Comparison of ENCODE assay signal across 10 cellular contexts in genomic region chr17:45101883-45102811, GRCh38. TPM values are rescaled to one million over a fixed set of nuclear protein-coding genes. Genes with fewer than 3 reads are reported as not detected.
DNase-seq lines count a peak whose midpoint lies in the region; ATAC-seq, FAIRE-seq and TF ChIP-seq lines count a peak whose summit lies in the region.
"Had no signal": no experiment of that assay in that cellular context is flagged by ENCODE, and none has a peak within 500 bp of the region (broad histone marks: within the 10 kb centered on the region; RNA-seq: fewer than 3 reads in every experiment).

No MANE protein-coding gene starts in this region.

- H3K4me3 ChIP-seq in CD4-positive, CD25-positive, alpha-beta regulatory T cell (ENCODE audit: low read depth, low read length) = no peak overlapping the region
- H3K4me3 ChIP-seq in kidney (ENCODE audit: low read length in 2 of 2) = no peak overlapping the region
- H3K4me3 ChIP-seq in stomach = no peak overlapping the region

- no peaks in the 10 kb centered on the region for H3K4me1 ChIP-seq in CD4-positive, CD25-positive, alpha-beta regulatory T cell (ENCODE audit: control insufficient read depth, insufficient read depth, low read length, poor library complexity, severe bottlenecking)
- peaks cover 0 to 2% of the 10 kb centered on the region in 2 donors for H3K4me1 ChIP-seq in kidney (ENCODE audit: control insufficient read depth in 1 of 2, insufficient read depth in 1 of 2, low read depth in 1 of 2, low read length in 2 of 2)
- peaks cover 10 to 30% (median 15%) of the 10 kb centered on the region in 4 donors for H3K4me1 ChIP-seq in stomach

- no peak for TF ChIP-seq EP300 in stomach (IDR thresholded peaks at IDR 0.05)

- no peak for TF ChIP-seq POLR2A in stomach (IDR thresholded peaks at IDR 0.05)

- no peaks in the 10 kb centered on the region for H3K9me3 ChIP-seq in CD4-positive, CD25-positive, alpha-beta regulatory T cell (ENCODE audit: control insufficient read depth in 2 of 2, low read length in 2 of 2)
- H3K9me3 ChIP-seq in kidney (ENCODE audit: control insufficient read depth in 1 of 2, low read length in 2 of 2) = no peaks in the 10 kb centered on the region
- no peaks in the 10 kb centered on the region for H3K9me3 ChIP-seq in stomach

- WGBS in stomach, 5 donors = 80 to 90% (median 89%) methylated on average over 12 of the region's 12 CpGs

- H3K27me3 ChIP-seq in CD4-positive, CD25-positive, alpha-beta regulatory T cell (ENCODE audit: control insufficient read depth, insufficient read depth, low read length) = no peaks in the 10 kb centered on the region
- H3K27me3 ChIP-seq in stomach = no peaks in the 10 kb centered on the region

- no peaks in the 10 kb centered on the region for H3K9me3 Mint-ChIP-seq in CD4-positive, CD25-positive, alpha-beta regulatory T cell

- ATAC-seq in CD4-positive, CD25-positive, alpha-beta regulatory T cell (ENCODE audit: low read depth in 2 of 2) = no peak
- no peak for ATAC-seq in GM21737 (IDR thresholded peaks at IDR 0.05; ENCODE audit: unreplicated experiment)

- H3K36me3 ChIP-seq in CD4-positive, CD25-positive, alpha-beta regulatory T cell (ENCODE audit: control insufficient read depth, insufficient read depth, low read length) = peaks cover 89% of the 10 kb centered on the region
- H3K36me3 ChIP-seq in kidney (ENCODE audit: control insufficient read depth in 1 of 2, insufficient read depth in 2 of 2, low read length in 2 of 2) = peaks cover 58 to 76% of the 10 kb centered on the region in 2 donors
- peaks cover 93 to 100% (median 96%) of the 10 kb centered on the region in 4 donors for H3K36me3 ChIP-seq in stomach

- peak overlapping the region in 2 of 3 donors; percentile 31 to 83 for H3K27ac Mint-ChIP-seq in CD4-positive, CD25-positive, alpha-beta regulatory T cell

- H3K4me3 Mint-ChIP-seq in CD4-positive, CD25-positive, alpha-beta regulatory T cell = no peak overlapping the region

- DNase-seq in CD4-positive, CD25-positive, alpha-beta regulatory T cell = no peak
- DNase-seq in kidney (peak; percentile 51), stomach (no peak), activated gamma-delta T cell treated with Interleukin-2 at 50 U/mL for 16 hours (no peak)
- DNase-seq: stimulated activated naive CD4-positive, alpha-beta T cell treated with Interleukin-2 at 50 U/mL for 16 hours; T-helper 2 cell had no signal

- no peak overlapping the region for H3K9ac ChIP-seq in kidney (ENCODE audit: low read length in 2 of 2)

- H3K4me1 Mint-ChIP-seq in CD4-positive, CD25-positive, alpha-beta regulatory T cell = peaks cover 0 to 7% (median 3%) of the 10 kb centered on the region in 4 donors

- intact Hi-C loops in kidney (cut with DNase I) (no loop called here), stomach (cut with DNase I; ENCODE audit: low total_unique reads) (loop anchor here (10.0 kb wide), 1 partner anchor 187 kb away; the partner anchor contains the start of gene GFAP)

- TF ChIP-seq CTCF in kidney (IDR thresholded peaks at IDR 0.05; ENCODE audit: borderline replicate concordance, extremely low read depth, insufficient read depth) = no peak
- no peak for TF ChIP-seq CTCF in stomach (IDR thresholded peaks at IDR 0.05)

- no peak for FAIRE-seq in kidney (lab: Jason Lieb, UNC)
- FAIRE-seq: GM12891, islet of Langerhans had no signal

- peaks cover 45% of the 10 kb centered on the region for H3K36me3 Mint-ChIP-seq in CD4-positive, CD25-positive, alpha-beta regulatory T cell

- H3K27ac ChIP-seq in CD4-positive, CD25-positive, alpha-beta regulatory T cell (ENCODE audit: insufficient read depth, low read length, poor library complexity, severe bottlenecking) = no peak overlapping the region
- peak overlapping the region; percentile 60 for H3K27ac ChIP-seq in angular gyrus (ENCODE audit: low read depth, low read length)
- no peak overlapping the region for H3K27ac ChIP-seq in kidney (ENCODE audit: low read depth in 2 of 2, low read length in 2 of 2)
- peak overlapping the region in 1 of 5 donors; percentile 44 for H3K27ac ChIP-seq in stomach

- no peaks in the 10 kb centered on the region for H3K27me3 Mint-ChIP-seq in CD4-positive, CD25-positive, alpha-beta regulatory T cell

RNA-seq across cellular contexts. Expression of gene PLCD3, which starts 30.2 kb away (rescaled TPM):
- 5.5 TPM for total RNA-seq in CD4-positive, CD25-positive, alpha-beta regulatory T cell
- 1 to 10 TPM in 1 of 4 donors, under 1 TPM in 3; 0.15 to 1.5 (median 0.42) TPM for polyA plus RNA-seq in CD4-positive, CD25-positive, alpha-beta regulatory T cell
- total RNA-seq in kidney = 111 TPM
- polyA plus RNA-seq in kidney (ENCODE audit: insufficient read depth, low read depth, low replicate concordance) = 14.8 TPM
- total RNA-seq in stomach = 100 to 1,000 TPM in 1 of 5 donors, 10 to 100 TPM in 3, 1 to 10 TPM in 1; 7.6 to 215 (median 31.0) TPM
- polyA plus RNA-seq in stomach = 100 to 1,000 TPM in 1 of 3 donors, 10 to 100 TPM in 2; 17.2 to 106 (median 53.2) TPM

RNA-seq across cellular contexts. Expression of gene ACBD4, which starts 33.3 kb away (rescaled TPM):
- 23.6 TPM for total RNA-seq in CD4-positive, CD25-positive, alpha-beta regulatory T cell
- 10 to 100 TPM; 13.8 to 17.9 (median 15.0) TPM for polyA plus RNA-seq in CD4-positive, CD25-positive, alpha-beta regulatory T cell
- 19.2 TPM for total RNA-seq in kidney
- 46.3 TPM for polyA plus RNA-seq in kidney (ENCODE audit: insufficient read depth, low read depth, low replicate concordance)
- total RNA-seq in stomach = 10 to 100 TPM in 3 of 5 donors, 1 to 10 TPM in 2; 4.6 to 24.6 (median 15.2) TPM
- polyA plus RNA-seq in stomach = 10 to 100 TPM; 16.1 to 23.1 (median 18.1) TPM

RNA-seq across cellular contexts. Expression of gene NMT1, which starts 41.0 kb away (rescaled TPM):
- total RNA-seq in CD4-positive, CD25-positive, alpha-beta regulatory T cell = 87.2 TPM
- 10 to 100 TPM; 34.6 to 72.0 (median 53.8) TPM for polyA plus RNA-seq in CD4-positive, CD25-positive, alpha-beta regulatory T cell
- total RNA-seq in kidney = 98.5 TPM
- polyA plus RNA-seq in kidney (ENCODE audit: insufficient read depth, low read depth, low replicate concordance) = 72.3 TPM
- 100 to 1,000 TPM in 2 of 5 donors, 10 to 100 TPM in 3; 30.1 to 229 (median 74.0) TPM for total RNA-seq in stomach
- 100 to 1,000 TPM in 1 of 3 donors, 10 to 100 TPM in 2; 23.3 to 230 (median 49.7) TPM for polyA plus RNA-seq in stomach

RNA-seq across cellular contexts. Expression of gene HEXIM1, which starts 46.1 kb away (rescaled TPM):
- total RNA-seq in CD4-positive, CD25-positive, alpha-beta regulatory T cell = 88.0 TPM
- polyA plus RNA-seq in CD4-positive, CD25-positive, alpha-beta regulatory T cell = 1 to 10 TPM; 5.9 to 8.0 (median 6.1) TPM
- total RNA-seq in kidney (34.7 TPM), stomach (10 to 100 TPM in 3 of 5 donors, 1 to 10 TPM in 2; 6.4 to 23.8 (median 13.0) TPM)
- polyA plus RNA-seq in kidney (ENCODE audit: insufficient read depth, low read depth, low replicate concordance) (25.0 TPM), stomach (10 to 100 TPM; 15.4 to 20.5 (median 16.1) TPM)

RNA-seq across cellular contexts. Expression of gene DCAKD, which starts 50.7 kb away (rescaled TPM):
- total RNA-seq in CD4-positive, CD25-positive, alpha-beta regulatory T cell = 20.7 TPM
- 10 to 100 TPM in 3 of 4 donors, 1 to 10 TPM in 1; 10.0 to 15.2 (median 13.5) TPM for polyA plus RNA-seq in CD4-positive, CD25-positive, alpha-beta regulatory T cell
- total RNA-seq in kidney (34.9 TPM), stomach (10 to 100 TPM in 3 of 5 donors, 1 to 10 TPM in 2; 2.3 to 22.9 (median 14.9) TPM)
- polyA plus RNA-seq in kidney (ENCODE audit: insufficient read depth, low read depth, low replicate concordance) (27.5 TPM), stomach (10 to 100 TPM in 2 of 3 donors, 1 to 10 TPM in 1; 9.5 to 17.2 (median 11.5) TPM)
